19 cellular contexts compared by ENCODE assay signal in genomic region chr12:19964549-19964948, GRCh38.
"Had no signal": no experiment of that assay in that cellular context is flagged by ENCODE, and none has a peak within 500 bp of the region (broad histone marks: within the 10 kb centered on the region; RNA-seq: fewer than 3 reads in every experiment).

No MANE protein-coding gene starts in this region.

- ATAC-seq: psoas muscle; stimulated activated naive CD8-positive, alpha-beta T cell treated with anti-CD3 and anti-CD28 coated beads, Interleukin-15, amount 100 ng/mL, for 72 hours had no signal

- H3K4me3 ChIP-seq: cardiac muscle cell, esophagus squamous epithelium, psoas muscle had no signal

- H3K27me3 ChIP-seq: cardiac muscle cell, esophagus squamous epithelium, right lobe of liver had no signal

- H3K27ac ChIP-seq: cardiac muscle cell, esophagus squamous epithelium, psoas muscle, right lobe of liver had no signal

- H3K9me3 Mint-ChIP-seq: activated CD4-positive, alpha-beta T cell treated with anti-CD3 and anti-CD28 coated beads, Interleukin-2, amount 10 ng/mL, durations not matched to agents 7 days and 5 days; activated T-helper 1 cell treated with anti-CD3 and anti-CD28 coated beads, Interleukin-12 subunit alpha, Interleukin-12 subunit beta, Interleukin-2, Interleukin-4 antibody, amounts not matched to agents 30 ng/mL and 10 ng/mL and 1 ng/mL, durations not matched to agents 14 hours and 24 hours and 36 hours; nephron; stimulated activated naive CD8-positive, alpha-beta T cell treated with anti-CD3 and anti-CD28 coated beads, Interleukin-15, amount 100 ng/mL, for 72 hours had no signal

- FAIRE-seq: colon, frontal cortex, TTC549 had no signal

- H3K27ac Mint-ChIP-seq: activated CD4-positive, alpha-beta T cell treated with anti-CD3 and anti-CD28 coated beads, Interleukin-2, amount 10 ng/mL, durations not matched to agents 7 days and 5 days; activated T-helper 1 cell treated with anti-CD3 and anti-CD28 coated beads, Interleukin-12 subunit alpha, Interleukin-12 subunit beta, Interleukin-2, Interleukin-4 antibody, amounts not matched to agents 30 ng/mL and 10 ng/mL and 1 ng/mL, durations not matched to agents 14 hours and 24 hours and 36 hours; nephron; stimulated activated naive CD8-positive, alpha-beta T cell treated with anti-CD3 and anti-CD28 coated beads, Interleukin-15, amount 100 ng/mL, for 72 hours had no signal

- DNase-seq: activated CD4-positive, alpha-beta T cell treated with anti-CD3 and anti-CD28 coated beads, Interleukin-2, amount 10 ng/mL, durations not matched to agents 7 days and 5 days; activated CD4-positive, CD25-positive, alpha-beta regulatory T cell; activated CD8-positive, alpha-beta memory T cell treated with anti-CD3 and anti-CD28 coated beads for 24 hours; activated naive CD4-positive, alpha-beta T cell; effector CD4-positive, alpha-beta T cell; esophagus squamous epithelium; head of caudate nucleus; occipital lobe; psoas muscle; right lobe of liver; stimulated activated CD4-positive, alpha-beta T cell treated with anti-CD3 and anti-CD28 coated beads, Interleukin-1b, Interleukin-23, amount 100 ng/mL, for 48 hours; stimulated activated naive CD8-positive, alpha-beta T cell treated with anti-CD3 and anti-CD28 coated beads, Interleukin-15, amount 100 ng/mL, for 72 hours; SW 1271 had no signal

- H3K4me3 Mint-ChIP-seq: activated CD4-positive, alpha-beta T cell treated with anti-CD3 and anti-CD28 coated beads, Interleukin-2, amount 10 ng/mL, durations not matched to agents 7 days and 5 days; activated T-helper 1 cell treated with anti-CD3 and anti-CD28 coated beads, Interleukin-12 subunit alpha, Interleukin-12 subunit beta, Interleukin-2, Interleukin-4 antibody, amounts not matched to agents 30 ng/mL and 10 ng/mL and 1 ng/mL, durations not matched to agents 14 hours and 24 hours and 36 hours; nephron; stimulated activated naive CD8-positive, alpha-beta T cell treated with anti-CD3 and anti-CD28 coated beads, Interleukin-15, amount 100 ng/mL, for 72 hours had no signal

- H3K4me1 ChIP-seq: psoas muscle had no signal

- H3K9me3 ChIP-seq: esophagus squamous epithelium, psoas muscle, right lobe of liver had no signal

- H3K27me3 Mint-ChIP-seq: activated CD4-positive, alpha-beta T cell treated with anti-CD3 and anti-CD28 coated beads, Interleukin-2, amount 10 ng/mL, durations not matched to agents 7 days and 5 days; stimulated activated naive CD8-positive, alpha-beta T cell treated with anti-CD3 and anti-CD28 coated beads, Interleukin-15, amount 100 ng/mL, for 72 hours had no signal

- H3K4me1 Mint-ChIP-seq: activated CD4-positive, alpha-beta T cell treated with anti-CD3 and anti-CD28 coated beads, Interleukin-2, amount 10 ng/mL, durations not matched to agents 7 days and 5 days; stimulated activated naive CD8-positive, alpha-beta T cell treated with anti-CD3 and anti-CD28 coated beads, Interleukin-15, amount 100 ng/mL, for 72 hours had no signal

- H3K36me3 ChIP-seq: cardiac muscle cell, esophagus squamous epithelium, right lobe of liver had no signal
